8 cellular contexts compared by ENCODE assay signal in the genomic region with DNA sequence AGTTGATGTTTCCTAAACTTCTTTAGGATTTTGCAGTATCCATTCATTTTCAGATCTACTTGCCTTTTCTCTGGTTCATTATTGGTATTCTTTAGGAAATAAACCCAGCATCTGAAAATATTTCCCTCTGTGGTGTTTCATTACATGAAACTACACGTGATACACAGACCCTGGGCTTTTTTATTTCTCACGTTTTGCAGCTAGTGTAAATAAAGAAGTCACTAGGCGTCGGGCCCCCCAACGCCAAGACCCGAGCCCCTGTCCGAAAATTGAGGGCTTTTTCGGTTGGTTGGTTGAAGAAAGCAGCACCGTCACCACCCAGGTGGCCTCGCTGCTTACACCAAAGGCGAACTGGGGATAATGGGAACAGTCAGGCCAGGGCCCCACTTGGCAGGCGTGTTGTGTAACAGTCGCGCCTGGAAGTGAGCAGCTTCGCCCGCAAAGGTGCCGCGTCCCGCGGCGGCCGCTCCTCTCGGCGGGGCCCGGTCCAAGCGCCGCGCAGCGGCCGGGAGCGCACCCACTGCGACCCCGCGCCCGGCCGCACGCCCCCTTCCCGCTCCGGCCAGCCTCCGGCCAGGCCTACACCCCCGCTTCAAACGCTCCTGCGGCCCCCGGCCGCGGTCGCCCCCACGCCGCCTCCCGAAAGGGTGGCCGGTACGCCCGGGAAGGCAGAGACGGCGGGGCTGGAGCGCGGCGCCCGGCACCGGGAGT. TPM values are rescaled to one million over a fixed set of nuclear protein-coding genes. Genes with fewer than 3 reads are reported as not detected.
DNase-seq lines count a peak whose midpoint lies in the region; ATAC-seq, FAIRE-seq and TF ChIP-seq lines count a peak whose summit lies in the region.

No MANE protein-coding gene starts in this region.

- intact Hi-C loops in HCT116 (cut with micrococcal nuclease): loop anchor here (2.0 to 10.0 kb wide), 3 partner anchors 49 to 143 kb away; partner anchors contain the start of gene CREBL2
- intact Hi-C loops in Right ventricle myocardium superior (cut with DNase I): loop anchor here (5.0 kb wide), 2 partner anchors 54 to 184 kb away; no protein-coding TSS in a partner anchor

- H3K9me3 ChIP-seq in HCT116 (ENCODE audit: control insufficient read depth in 1 of 2, insufficient read depth in 1 of 2, low read depth in 1 of 2, low read length in 2 of 2): no peaks in the 10 kb centered on the region

- H3K79me2 ChIP-seq in HCT116 (ENCODE audit: insufficient read depth, low read length): peaks cover 22% of the 10 kb centered on the region

- H3K9me2 ChIP-seq in HCT116 (ENCODE audit: insufficient read depth): no peaks in the 10 kb centered on the region

- no peaks in the 10 kb centered on the region for H3K36me3 ChIP-seq in HCT116 (ENCODE audit: control insufficient read depth in 1 of 2, insufficient read depth in 2 of 2, low read length in 2 of 2)

- no peak for TF ChIP-seq RAD21 in HCT116 (IDR thresholded peaks at IDR 0.05; ENCODE audit: low read depth)

- RAD21 ChIA-PET in HCT116 (lab: Charles Lee; ENCODE audit: low non-redundant PET in 1 of 2, low total read pairs in 2 of 2, uncharacterized antibody in 2 of 2, unreplicated experiment in 2 of 2): no interaction called here

- no peaks in the 10 kb centered on the region for H3K27me3 ChIP-seq in HCT116 (ENCODE audit: insufficient read depth, low read length)

- peak overlapping the region; percentile 75 to 83 for H3K4me3 ChIP-seq in HCT116 (replicated peaks in 1 of 2; ENCODE audit: low read depth in 1 of 2, low read length in 2 of 2)

- no peaks in the 10 kb centered on the region for H3K9me3 Mint-ChIP-seq in activated naive CD8-positive, alpha-beta T cell treated with anti-CD3 and anti-CD28 coated beads for 36 hours

- H3K4me2 ChIP-seq in HCT116 (ENCODE audit: low read length): peak overlapping the region; percentile 93

- H3K4me1 ChIP-seq in HCT116 (ENCODE audit: control insufficient read depth in 1 of 2, insufficient read depth in 2 of 2, low read length in 2 of 2): peaks cover 16 to 24% of the 10 kb centered on the region in 2 experiments

- H3K27ac Mint-ChIP-seq in activated naive CD8-positive, alpha-beta T cell treated with anti-CD3 and anti-CD28 coated beads for 36 hours: peak overlapping the region; percentile 75

- peak; percentile 60 for DNase-seq in AG20443 (ENCODE audit: low spot score)
- DNase-seq in HCT116 (ENCODE audit: low read depth, low spot score): no peak
- DNase-seq in SK-N-DZ (ENCODE audit: low spot score): peak; percentile 45
- peak; percentile 33 for DNase-seq in activated naive CD8-positive, alpha-beta T cell treated with anti-CD3 and anti-CD28 coated beads for 36 hours
- DNase-seq in Right ventricle myocardium superior: peak; percentile 80
- DNase-seq in omental fat pad (ENCODE audit: low spot score): no peak
- peak; percentile 62 for DNase-seq in urothelium cell line (ENCODE audit: low spot score)

- peak overlapping the region; percentile 83 for H3K4me3 Mint-ChIP-seq in activated naive CD8-positive, alpha-beta T cell treated with anti-CD3 and anti-CD28 coated beads for 36 hours

- H2AFZ ChIP-seq in HCT116 (ENCODE audit: low read depth, low read length, poor library complexity, severe bottlenecking): peak overlapping the region; percentile 51

- TF ChIP-seq CTCF in HCT116 (IDR thresholded peaks at IDR 0.05 in 2 of 3, conservative IDR thresholded peaks at IDR 0.05 in 1 of 3; ENCODE audit: borderline replicate concordance in 1 of 3, insufficient read depth in 1 of 3, low read depth in 2 of 3, low read length in 2 of 3) (no peak), omental fat pad (IDR thresholded peaks at IDR 0.05) (no peak)

- H3K27me3 Mint-ChIP-seq in activated naive CD8-positive, alpha-beta T cell treated with anti-CD3 and anti-CD28 coated beads for 36 hours: no peaks in the 10 kb centered on the region

- POLR2A ChIA-PET in HCT116 (lab: Charles Lee): no interaction called here

- peaks cover 22% of the 10 kb centered on the region for H3K36me3 Mint-ChIP-seq in activated naive CD8-positive, alpha-beta T cell treated with anti-CD3 and anti-CD28 coated beads for 36 hours

- H3K9ac ChIP-seq in HCT116 (ENCODE audit: low read length): peak overlapping the region; percentile 86

- H3K4me1 Mint-ChIP-seq in activated naive CD8-positive, alpha-beta T cell treated with anti-CD3 and anti-CD28 coated beads for 36 hours: peaks cover 20% of the 10 kb centered on the region

- H3K27ac ChIP-seq in HCT116 (ENCODE audit: low read depth, low read length): peak overlapping the region; percentile 89

- ATAC-seq in HCT116: peak; percentile 39
- peak; percentile 51 for ATAC-seq in Right ventricle myocardium superior (ENCODE audit: poor library complexity)
- ATAC-seq in omental fat pad (ENCODE audit: low FRiP score): peak; percentile 26
- ATAC-seq in HG02970 (IDR thresholded peaks at IDR 0.05; ENCODE audit: low FRiP score, unreplicated experiment): no peak

- FAIRE-seq in urothelium cell line (lab: Jason Lieb, UNC): peak; percentile 23

- BruUV-seq in HCT116 (replicated peaks; lab: Mats Ljungman, UMichigan): TSS peak; percentile 99

- no peaks in the 10 kb centered on the region for H4K20me1 ChIP-seq in HCT116 (ENCODE audit: insufficient read depth)

- CTCF ChIA-PET in HCT116 (lab: Charles Lee): no interaction called here

- no peak for TF ChIP-seq POLR2A in HCT116 (IDR thresholded peaks at IDR 0.05; ENCODE audit: borderline replicate concordance, extremely low read depth, insufficient read depth, insufficient read length)

TF ChIP-seq in HCT116, 20 proteins besides CTCF, POLR2A, EP300 and RAD21 (continues in another document):
- TF ChIP-seq POLR2AphosphoS5 (IDR thresholded peaks at IDR 0.05; ENCODE audit: low read depth, low read length) (peak; percentile 1; the same call in 1 of the 2 replicates), EZH2 (IDR thresholded peaks at IDR 0.05) (no peak), EGR1 (IDR thresholded peaks at IDR 0.05; ENCODE audit: low read depth) (no peak), SP1 (IDR thresholded peaks at IDR 0.05; ENCODE audit: low read depth) (no peak), ZFX (IDR thresholded peaks at IDR 0.05) (peak; percentile 97), SRF (IDR thresholded peaks at IDR 0.05; ENCODE audit: low read depth) (no peak), FOSL1 (IDR thresholded peaks at IDR 0.05; ENCODE audit: low read depth) (no peak), SIN3A (IDR thresholded peaks at IDR 0.05; ENCODE audit: low read depth) (no peak), JUND (IDR thresholded peaks at IDR 0.05) (no peak), CBX3 (IDR thresholded peaks at IDR 0.05; ENCODE audit: low read depth) (no peak), ZNF274 (IDR thresholded peaks at IDR 0.05; ENCODE audit: low read depth, low read length) (no peak), ELF1 (IDR thresholded peaks at IDR 0.05; ENCODE audit: borderline replicate concordance, low read depth) (no peak), MAX (IDR thresholded peaks at IDR 0.05) (peak; percentile 14; the same call in 1 of the 2 replicates), CEBPB (IDR thresholded peaks at IDR 0.05; ENCODE audit: low read depth) (no peak; the same call in 1 of the 2 replicates)
- TF ChIP-seq, protein P1, sequence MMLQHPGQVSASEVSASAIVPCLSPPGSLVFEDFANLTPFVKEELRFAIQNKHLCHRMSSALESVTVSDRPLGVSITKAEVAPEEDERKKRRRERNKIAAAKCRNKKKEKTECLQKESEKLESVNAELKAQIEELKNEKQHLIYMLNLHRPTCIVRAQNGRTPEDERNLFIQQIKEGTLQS (IDR thresholded peaks at IDR 0.05): no peak
- TF ChIP-seq, protein P2, sequence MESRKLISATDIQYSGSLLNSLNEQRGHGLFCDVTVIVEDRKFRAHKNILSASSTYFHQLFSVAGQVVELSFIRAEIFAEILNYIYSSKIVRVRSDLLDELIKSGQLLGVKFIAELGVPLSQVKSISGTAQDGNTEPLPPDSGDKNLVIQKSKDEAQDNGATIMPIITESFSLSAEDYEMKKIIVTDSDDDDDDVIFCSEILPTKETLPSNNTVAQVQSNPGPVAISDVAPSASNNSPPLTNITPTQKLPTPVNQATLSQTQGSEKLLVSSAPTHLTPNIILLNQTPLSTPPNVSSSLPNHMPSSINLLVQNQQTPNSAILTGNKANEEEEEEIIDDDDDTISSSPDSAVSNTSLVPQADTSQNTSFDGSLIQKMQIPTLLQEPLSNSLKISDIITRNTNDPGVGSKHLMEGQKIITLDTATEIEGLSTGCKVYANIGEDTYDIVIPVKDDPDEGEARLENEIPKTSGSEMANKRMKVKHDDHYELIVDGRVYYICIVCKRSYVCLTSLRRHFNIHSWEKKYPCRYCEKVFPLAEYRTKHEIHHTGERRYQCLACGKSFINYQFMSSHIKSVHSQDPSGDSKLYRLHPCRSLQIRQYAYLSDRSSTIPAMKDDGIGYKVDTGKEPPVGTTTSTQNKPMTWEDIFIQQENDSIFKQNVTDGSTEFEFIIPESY (IDR thresholded peaks at IDR 0.05; ENCODE audit: extremely low read depth, insufficient replicate concordance, low read length): no peak

RNA-seq across cellular contexts. Expression of gene DUSP16, which starts 1.2 kb away (rescaled TPM):
- total RNA-seq in HCT116 (2021; ENCODE audit: unreplicated experiment) (13.4 TPM), Right ventricle myocardium superior (12.5 TPM), omental fat pad (10 to 100 TPM; 18.2 to 29.6 (median 18.7) TPM)
- polyA plus RNA-seq in HCT116 (2012): 7.4 and 7.7 TPM in 2 replicates
- polyA plus RNA-seq in SK-N-DZ (2014; cell fraction: cytosol; rRNA removed): 6.5 and 7.5 TPM in 2 replicates
- 4.2 and 4.4 TPM in 2 replicates for polyA plus RNA-seq in SK-N-DZ (2014; cell fraction: nucleus; rRNA removed)
- total RNA-seq in activated naive CD8-positive, alpha-beta T cell treated with anti-CD3 and anti-CD28 coated beads for 36 hours: 10 to 100 TPM; 21.6 to 24.4 TPM

RNA-seq across cellular contexts. Expression of gene CREBL2, which starts 50.2 kb away (rescaled TPM):
- total RNA-seq in HCT116 (2021; ENCODE audit: unreplicated experiment) (11.3 TPM), Right ventricle myocardium superior (16.7 TPM), omental fat pad (10 to 100 TPM; 53.0 to 73.9 (median 63.1) TPM)
- polyA plus RNA-seq in HCT116 (2012): 5.7 and 8.2 TPM in 2 replicates
- 22.8 and 22.9 TPM in 2 replicates for polyA plus RNA-seq in SK-N-DZ (2014; cell fraction: cytosol; rRNA removed)
- 8.3 and 9.1 TPM in 2 replicates for polyA plus RNA-seq in SK-N-DZ (2014; cell fraction: nucleus; rRNA removed)
- total RNA-seq in activated naive CD8-positive, alpha-beta T cell treated with anti-CD3 and anti-CD28 coated beads for 36 hours: 10 to 100 TPM; 12.5 to 13.9 TPM

Comparison
In these comparisons a context has a peak if more than half of its experiments do, and no peak if none do; other contexts are left out.
1. DNase-seq: peak in AG20443 (single experiment), SK-N-DZ (single experiment), activated naive CD8-positive, alpha-beta T cell treated with anti-CD3 and anti-CD28 coated beads for 36 hours (single experiment), Right ventricle myocardium superior (single experiment) and urothelium cell line (single experiment); none in HCT116 (single experiment) and omental fat pad (single experiment).